In the genomic region with DNA sequence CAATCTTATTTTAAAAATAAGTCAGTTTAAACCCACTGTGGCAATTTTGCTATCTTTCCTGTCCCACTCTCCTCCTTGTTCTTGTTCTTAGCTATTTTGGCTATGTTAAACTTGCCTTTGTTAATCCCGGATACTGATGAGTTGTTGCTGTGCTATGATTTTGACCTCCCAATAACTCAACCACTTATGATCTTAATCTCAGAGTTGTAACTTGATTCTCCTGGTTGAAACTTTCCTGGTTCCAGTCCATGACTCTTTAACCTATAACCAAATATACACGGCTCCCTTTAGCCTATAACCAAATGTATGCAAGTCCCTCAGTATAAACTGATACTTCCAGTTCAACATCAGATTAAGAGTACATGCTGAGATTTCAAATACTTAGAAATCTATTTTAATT, we compare ENCODE assay signal across 19 cellular contexts.
"Had no signal": no experiment of that assay in that cellular context is flagged by ENCODE, and none has a peak within 500 bp of the region (broad histone marks: within the 10 kb centered on the region; RNA-seq: fewer than 3 reads in every experiment).

No MANE protein-coding gene starts in this region.

- H3K27me3 ChIP-seq: body of pancreas, colonic mucosa, right atrium auricular region, upper lobe of right lung had no signal

- H3K4me3 ChIP-seq: body of pancreas, colonic mucosa, left ventricle myocardium inferior, prostate gland, right atrium auricular region, upper lobe of right lung had no signal

- ATAC-seq: activated CD4-positive, CD25-positive, alpha-beta regulatory T cell treated with anti-CD3 and anti-CD28 coated beads, Interleukin-2, amount 50 U/mL, for 24 hours; activated CD8-positive, alpha-beta T cell treated with anti-CD3 and anti-CD28 coated beads, Interleukin-2, amount 10 ng/mL, durations not matched to agents 7 days and 5 days; activated naive CD8-positive, alpha-beta T cell treated with anti-CD3 and anti-CD28 coated beads, Interleukin-2, amount 50 U/mL, for 24 hours; body of pancreas; naive thymus-derived CD8-positive, alpha-beta T cell; stimulated activated naive CD8-positive, alpha-beta T cell treated with anti-CD3 and anti-CD28 coated beads, Interleukin-15, Interleukin-2, amounts not matched to agents 100 U/mL and 50 U/mL, for 24 hours; T-cell; upper lobe of right lung had no signal

- H3K4me1 ChIP-seq: body of pancreas, colonic mucosa, prostate gland, upper lobe of right lung had no signal

- H3K9me3 ChIP-seq: body of pancreas, colonic mucosa, left ventricle myocardium inferior, prostate gland, right atrium auricular region, upper lobe of right lung had no signal

- DNase-seq: activated CD4-positive, alpha-beta T cell treated with anti-CD3 and anti-CD28 coated beads, Interleukin-2, amount 50 U/mL, for 1 hour; activated CD8-positive, alpha-beta T cell treated with anti-CD3 and anti-CD28 coated beads, Interleukin-2, amount 10 ng/mL, durations not matched to agents 7 days and 5 days; activated gamma-delta T cell; activated naive CD4-positive, alpha-beta T cell treated with anti-CD3 and anti-CD28 coated beads, Interleukin-2, amount 50 U/mL, for 16 hours; activated naive CD8-positive, alpha-beta T cell treated with anti-CD3 and anti-CD28 coated beads, Interleukin-2, amount 50 U/mL, for 24 hours; anterior cingulate cortex; body of pancreas; colonic mucosa; foreskin melanocyte; left ventricle myocardium inferior; naive thymus-derived CD8-positive, alpha-beta T cell; stimulated activated CD4-positive, alpha-beta T cell treated with anti-CD3 and anti-CD28 coated beads, Interleukin-4, amount 100 ng/mL, for 4 hours; stimulated activated naive CD8-positive, alpha-beta T cell treated with anti-CD3 and anti-CD28 coated beads, Interleukin-15, Interleukin-2, amounts not matched to agents 100 U/mL and 50 U/mL, for 24 hours; T-cell; upper lobe of right lung had no signal

- H3K27ac ChIP-seq: body of pancreas, colonic mucosa, left ventricle myocardium inferior, prostate gland, right atrium auricular region, upper lobe of right lung, VCaP had no signal

- H3K36me3 ChIP-seq: colonic mucosa, left ventricle myocardium inferior, prostate gland, right atrium auricular region, upper lobe of right lung had no signal
